ENCODE assay signal across 18 cellular contexts in the genomic region with DNA sequence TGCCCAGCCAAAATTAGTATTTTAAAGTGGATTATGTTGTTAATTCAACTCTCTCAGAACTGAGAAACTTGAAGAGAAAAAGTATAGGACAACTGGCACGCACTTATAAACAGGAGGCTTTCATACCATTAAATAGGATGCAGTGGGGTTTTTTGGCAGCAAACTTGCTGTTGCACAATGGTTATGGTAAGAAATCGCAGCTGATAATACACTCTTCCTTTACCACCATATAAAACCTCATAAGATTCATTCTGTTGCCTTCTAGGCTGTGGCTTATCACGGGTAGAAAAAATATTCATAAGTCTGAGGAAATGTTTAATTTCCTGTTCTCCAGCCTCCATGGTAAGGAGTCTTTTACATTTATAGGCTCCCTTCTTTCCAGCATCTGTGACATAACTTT.
DNase-seq lines count a peak whose midpoint lies in the region; TF ChIP-seq lines count a peak whose summit lies in the region.
"Had no signal": no experiment of that assay in that cellular context is flagged by ENCODE, and none has a peak within 500 bp of the region (broad histone marks: within the 10 kb centered on the region; RNA-seq: fewer than 3 reads in every experiment).

No MANE protein-coding gene starts in this region.

- H4K20me1 ChIP-seq in GM23248 (ENCODE audit: insufficient read depth), result no peaks in the 10 kb centered on the region

- DNase-seq in NCI-H226 (peak; percentile 75), cardiac fibroblast (ENCODE audit: low read depth in 2 of 2) (peak; percentile 54 to 92), fibroblast of pulmonary artery (ENCODE audit: low read depth) (peak; percentile 95), skeletal muscle cell (ENCODE audit: low read depth) (peak; percentile 63), OCI-M2 (lab: John Stamatoyannopoulos, UW; ENCODE audit: unreplicated experiment) (no peak), glutamatergic neuron (no peak), GM23248 (no peak)
- DNase-seq: ACHN, AML-193, DMS79, H7, HFFc6, Karpas-422, NCI-H1092 treated with DMSO at 0.1 percent for 48 hours, NCI-H2081, NCI-H748 treated with DMSO at 0.1 percent for 48 hours, SHP77 treated with DMSO at 0.1 percent for 48 hours had no signal

- no peaks in the 10 kb centered on the region for H3F3A ChIP-seq in GM23248 (ENCODE audit: insufficient read depth)

- H3K27me3 ChIP-seq in GM23248 (replicated peaks; ENCODE audit: insufficient read depth), result no peaks in the 10 kb centered on the region

- H3K9me3 Mint-ChIP-seq in glutamatergic neuron (ENCODE audit: unreplicated experiment), result peaks cover 2% of the 10 kb centered on the region
- H3K9me3 Mint-ChIP-seq: HFFc6 had no signal

- H3K79me2 ChIP-seq in GM23248 (ENCODE audit: insufficient read depth), result no peaks in the 10 kb centered on the region

- no peak overlapping the region for H3K4me3 Mint-ChIP-seq in glutamatergic neuron (ENCODE audit: unreplicated experiment)
- H3K4me3 Mint-ChIP-seq: HFFc6 had no signal

- no peak overlapping the region for H3K27ac ChIP-seq in GM23248
- H3K27ac ChIP-seq: C4-2B had no signal

- WGBS in GM23248 (ENCODE audit: low coverage in 1 of 2, low lambda C conversion rate in 2 of 2, missing lambda C conversion rate in 2 of 2), 2 experiments, result 93 to 95% methylated on average over 3 of the region's 3 CpGs

- H3K4me1 Mint-ChIP-seq in glutamatergic neuron (ENCODE audit: low read depth, unreplicated experiment), result no peaks in the 10 kb centered on the region

- no peaks in the 10 kb centered on the region for H3K36me3 Mint-ChIP-seq in glutamatergic neuron (ENCODE audit: unreplicated experiment)

- TF ChIP-seq CTCF in cardiac fibroblast (IDR thresholded peaks at IDR 0.05; ENCODE audit: low read depth, low read length), result no peak
- no peak for TF ChIP-seq CTCF in fibroblast of pulmonary artery (IDR thresholded peaks at IDR 0.05; ENCODE audit: low read length, missing control alignments)
- TF ChIP-seq CTCF in glutamatergic neuron (IDR thresholded peaks at IDR 0.05; ENCODE audit: partially characterized antibody, unreplicated experiment), result no peak

- no peaks in the 10 kb centered on the region for H3K36me3 ChIP-seq in GM23248 (ENCODE audit: low read depth)

- H3K9ac ChIP-seq in GM23248, result no peak overlapping the region

- H3K4me3 ChIP-seq in cardiac fibroblast (replicated peaks in 1 of 2; ENCODE audit: low read depth in 2 of 2, low read length in 2 of 2) (no peak overlapping the region), fibroblast of pulmonary artery (replicated peaks; ENCODE audit: low read depth, low read length) (no peak overlapping the region), skeletal muscle cell (ENCODE audit: low read depth, low read length) (no peak overlapping the region), GM23248 (no peak overlapping the region)

- H3K4me1 ChIP-seq in GM23248 (ENCODE audit: insufficient read depth), result 0 out of 2 replicates have a peak, but pooled peaks cover 4% of the 10 kb centered on the region

- no peaks in the 10 kb centered on the region for H3K27me3 Mint-ChIP-seq in glutamatergic neuron (ENCODE audit: unreplicated experiment)

- in situ Hi-C loops in GM23248 (cut with MboI), result no loop called here

- H3K4me2 ChIP-seq in GM23248 (ENCODE audit: unreplicated experiment), result no peak overlapping the region

- no peaks in the 10 kb centered on the region for H3K9me3 ChIP-seq in GM23248 (ENCODE audit: low read depth)

- H3K27ac Mint-ChIP-seq in glutamatergic neuron (ENCODE audit: unreplicated experiment), result no peak overlapping the region
- H3K27ac Mint-ChIP-seq: HFFc6 had no signal

- H3K9me2 ChIP-seq in GM23248 (ENCODE audit: insufficient read depth), result no peaks in the 10 kb centered on the region

- H2AFZ ChIP-seq in GM23248, result no peak overlapping the region

Comparison
In these comparisons a context has a peak if more than half of its experiments do, and no peak if none do; other contexts are left out.
1. DNase-seq: peak in NCI-H226 (single experiment), cardiac fibroblast (2 of 2), fibroblast of pulmonary artery (single experiment) and skeletal muscle cell (single experiment); none in OCI-M2 (single experiment), glutamatergic neuron (single experiment) and GM23248 (single experiment).